8 cellular contexts compared by ENCODE assay signal in the genomic region with DNA sequence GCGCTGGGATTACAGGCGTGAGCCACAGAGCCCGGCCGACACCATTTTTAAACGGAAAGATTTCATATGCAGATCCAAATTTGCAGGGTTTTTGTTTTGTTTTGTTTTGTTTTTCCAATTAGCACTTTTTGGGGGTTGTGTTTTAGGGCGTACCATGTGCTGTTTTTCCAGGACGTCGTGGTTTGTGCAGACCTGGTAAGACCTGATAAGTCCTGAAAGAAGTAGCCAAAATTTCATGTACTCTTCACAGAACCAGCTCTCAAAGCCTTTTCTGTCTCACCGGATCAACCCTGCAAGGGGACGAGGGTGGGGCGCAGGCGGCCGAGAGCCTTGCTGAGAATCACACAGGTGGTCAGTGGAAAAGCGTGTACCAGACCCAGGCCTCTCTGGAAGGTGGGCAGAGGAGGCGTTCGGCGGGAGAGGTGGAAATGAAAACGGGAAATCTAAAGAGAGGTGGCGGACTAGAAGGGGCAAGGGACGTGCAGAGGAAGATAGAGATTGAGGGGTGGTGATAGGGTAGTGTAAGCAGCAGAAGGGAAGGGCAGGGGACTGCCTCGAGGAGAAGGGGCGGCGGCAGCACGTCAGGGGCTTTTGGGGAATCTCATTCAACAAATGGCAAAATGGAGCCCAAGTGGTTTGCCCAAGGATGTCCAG. TPM values are rescaled to one million over a fixed set of nuclear protein-coding genes. Genes with fewer than 3 reads are reported as not detected.
DNase-seq lines count a peak whose midpoint lies in the region; ATAC-seq and TF ChIP-seq lines count a peak whose summit lies in the region.

No MANE protein-coding gene starts in this region.

- WGBS in heart right ventricle, 2 donors: 17 to 19% methylated on average over 24 of the region's 24 CpGs
- 14 to 15% methylated on average over 24 of the region's 24 CpGs for WGBS in sigmoid colon, 2 donors

- H3K36me3 ChIP-seq in BLaER1: peaks cover 2% of the 10 kb centered on the region; the same call in 1 of the 2 replicates
- H3K36me3 ChIP-seq in heart right ventricle: peaks cover 0 to 6% (median 0%) of the 10 kb centered on the region in 9 donors
- H3K36me3 ChIP-seq in sigmoid colon: no peaks in the 10 kb centered on the region

- H3K27me3 ChIP-seq in BLaER1: no peaks in the 10 kb centered on the region
- H3K27me3 ChIP-seq in heart right ventricle: no peaks in the 10 kb centered on the region
- H3K27me3 ChIP-seq in sigmoid colon: no peaks in the 10 kb centered on the region

- H3K4me2 ChIP-seq in BLaER1: peak overlapping the region; percentile 91

- peaks cover 44% of the 10 kb centered on the region for H3K4me1 ChIP-seq in BLaER1
- H3K4me1 ChIP-seq in heart right ventricle: peaks cover 7 to 38% (median 26%) of the 10 kb centered on the region in 9 donors
- peaks cover 0 to 27% (median 23%) of the 10 kb centered on the region in 4 donors for H3K4me1 ChIP-seq in sigmoid colon

- TF ChIP-seq POLR2A in sigmoid colon (IDR thresholded peaks at IDR 0.05): no peak

- H3K9me3 Mint-ChIP-seq in activated T-helper 1 cell treated with anti-CD3 and anti-CD28 coated beads, Interleukin-12 subunit alpha, Interleukin-12 subunit beta, Interleukin-2, Interleukin-4 antibody, amounts not matched to agents 30 ng/mL and 10 ng/mL and 1 ng/mL, durations not matched to agents 14 hours and 24 hours and 36 hours: no peaks in the 10 kb centered on the region

- H3K4me3 Mint-ChIP-seq in activated T-helper 1 cell treated with anti-CD3 and anti-CD28 coated beads, Interleukin-12 subunit alpha, Interleukin-12 subunit beta, Interleukin-2, Interleukin-4 antibody, amounts not matched to agents 30 ng/mL and 10 ng/mL and 1 ng/mL, durations not matched to agents 14 hours and 24 hours and 36 hours: peak overlapping the region; percentile 97

- ATAC-seq in heart right ventricle (peak in 4 of 8 donors; percentile 1 to 5 (median 4)), GM21786 (IDR thresholded peaks at IDR 0.05; ENCODE audit: unreplicated experiment) (no peak), HG02642 (IDR thresholded peaks at IDR 0.05; ENCODE audit: poor library complexity, unreplicated experiment) (no peak)

- peaks cover 1% of the 10 kb centered on the region for H3K36me3 Mint-ChIP-seq in activated T-helper 1 cell treated with anti-CD3 and anti-CD28 coated beads, Interleukin-12 subunit alpha, Interleukin-12 subunit beta, Interleukin-2, Interleukin-4 antibody, amounts not matched to agents 30 ng/mL and 10 ng/mL and 1 ng/mL, durations not matched to agents 14 hours and 24 hours and 36 hours (ENCODE audit: low read depth)

- H4K20me1 ChIP-seq in BLaER1: peaks cover 10% of the 10 kb centered on the region

- no peak for TF ChIP-seq CTCF in heart right ventricle (IDR thresholded peaks at IDR 0.05)
- no peak for TF ChIP-seq CTCF in sigmoid colon (IDR thresholded peaks at IDR 0.05)

- TF ChIP-seq EP300 in sigmoid colon (IDR thresholded peaks at IDR 0.05): no peak

- H3K27ac ChIP-seq in BLaER1 (peak overlapping the region; percentile 94), heart right ventricle (peak overlapping the region; percentile 76 to 98 (median 95)), sigmoid colon (peak overlapping the region; percentile 94 to 98 (median 96))

- peaks cover 8% of the 10 kb centered on the region for H3K27me3 Mint-ChIP-seq in activated T-helper 1 cell treated with anti-CD3 and anti-CD28 coated beads, Interleukin-12 subunit alpha, Interleukin-12 subunit beta, Interleukin-2, Interleukin-4 antibody, amounts not matched to agents 30 ng/mL and 10 ng/mL and 1 ng/mL, durations not matched to agents 14 hours and 24 hours and 36 hours (ENCODE audit: insufficient read depth)

- H3K27ac Mint-ChIP-seq in activated T-helper 1 cell treated with anti-CD3 and anti-CD28 coated beads, Interleukin-12 subunit alpha, Interleukin-12 subunit beta, Interleukin-2, Interleukin-4 antibody, amounts not matched to agents 30 ng/mL and 10 ng/mL and 1 ng/mL, durations not matched to agents 14 hours and 24 hours and 36 hours: peak overlapping the region; percentile 96

- intact Hi-C loops in activated T-helper 1 cell treated with anti-CD3 and anti-CD28 coated beads, Interleukin-12 subunit alpha, Interleukin-12 subunit beta, Interleukin-2, Interleukin-4 antibody, amounts not matched to agents 30 ng/mL and 10 ng/mL and 1 ng/mL, durations not matched to agents 14 hours and 24 hours and 36 hours (cut with micrococcal nuclease): loop anchor here (1.0 to 5.0 kb wide), 3 partner anchors 11 to 855 kb away; a partner anchor contains a TSS
- intact Hi-C loops in heart right ventricle (cut with DNase I): loop anchor here in 5 of 10 donors (2.0 to 5.0 kb wide), 5 partner anchors 30 to 200 kb away; a partner anchor contains a TSS
- intact Hi-C loops in sigmoid colon (cut with DNase I): loop anchor here (2.0 kb wide), 1 partner anchor 96 kb away; no protein-coding TSS in a partner anchor

- DNase-seq in HT-29 (ENCODE audit: low spot score) (peak; percentile 10), heart right ventricle (no peak), sigmoid colon (peak; percentile 69), NCI-H1436 (lab: John Stamatoyannopoulos, UW) (no peak)
- DNase-seq in activated T-helper 1 cell treated with anti-CD3 and anti-CD28 coated beads, Interleukin-12 subunit alpha, Interleukin-12 subunit beta, Interleukin-2, Interleukin-4 antibody, amounts not matched to agents 30 ng/mL and 10 ng/mL and 1 ng/mL, durations not matched to agents 14 hours and 24 hours and 36 hours (ENCODE audit: low spot score): no peak

- H3K4me1 Mint-ChIP-seq in activated T-helper 1 cell treated with anti-CD3 and anti-CD28 coated beads, Interleukin-12 subunit alpha, Interleukin-12 subunit beta, Interleukin-2, Interleukin-4 antibody, amounts not matched to agents 30 ng/mL and 10 ng/mL and 1 ng/mL, durations not matched to agents 14 hours and 24 hours and 36 hours (ENCODE audit: low read depth): peaks cover 34% of the 10 kb centered on the region

- peak overlapping the region; percentile 94 for H3K9ac ChIP-seq in BLaER1

- H3K4me3 ChIP-seq in BLaER1 (peak overlapping the region; percentile 82), heart right ventricle (peak overlapping the region; percentile 61 to 96 (median 90)), sigmoid colon (peak overlapping the region; percentile 65 to 99 (median 94))

- no peaks in the 10 kb centered on the region for H3K9me3 ChIP-seq in BLaER1
- H3K9me3 ChIP-seq in heart right ventricle: no peaks in the 10 kb centered on the region
- H3K9me3 ChIP-seq in sigmoid colon: no peaks in the 10 kb centered on the region

RNA-seq across cellular contexts. Expression of a gene that starts 1.2 kb away (rescaled TPM):
- 28.7 and 30.7 TPM in 2 replicates for total RNA-seq in HT-29 (2014; rRNA removed; shearing (Covaris generic))
- total RNA-seq in activated T-helper 1 cell treated with anti-CD3 and anti-CD28 coated beads, Interleukin-12 subunit alpha, Interleukin-12 subunit beta, Interleukin-2, Interleukin-4 antibody, amounts not matched to agents 30 ng/mL and 10 ng/mL and 1 ng/mL, durations not matched to agents 14 hours and 24 hours and 36 hours: 46.0 and 47.3 TPM in 2 replicates
- total RNA-seq in heart right ventricle: 10 to 100 TPM; 12.8 to 19.9 (median 14.9) TPM
- 10 to 100 TPM; 10.1 to 10.4 TPM for polyA plus RNA-seq in heart right ventricle
- total RNA-seq in sigmoid colon: 10 to 100 TPM; 18.5 to 24.6 (median 19.1) TPM
- polyA plus RNA-seq in sigmoid colon: 10 to 100 TPM in 1 of 3 donors, 1 to 10 TPM in 2; 4.2 to 19.8 (median 4.4) TPM

RNA-seq across cellular contexts. Expression of a gene that starts 30.7 kb away (rescaled TPM):
- total RNA-seq in HT-29 (2014; rRNA removed; shearing (Covaris generic)): 87.3 and 97.2 TPM in 2 replicates
- 71.6 and 84.0 TPM in 2 replicates for total RNA-seq in activated T-helper 1 cell treated with anti-CD3 and anti-CD28 coated beads, Interleukin-12 subunit alpha, Interleukin-12 subunit beta, Interleukin-2, Interleukin-4 antibody, amounts not matched to agents 30 ng/mL and 10 ng/mL and 1 ng/mL, durations not matched to agents 14 hours and 24 hours and 36 hours
- 100 to 1,000 TPM; 192 to 246 (median 214) TPM for total RNA-seq in heart right ventricle
- polyA plus RNA-seq in heart right ventricle: 100 to 1,000 TPM; 546 to 569 TPM
- 100 to 1,000 TPM; 129 to 163 (median 156) TPM for total RNA-seq in sigmoid colon
- 100 to 1,000 TPM; 274 to 403 (median 280) TPM for polyA plus RNA-seq in sigmoid colon

RNA-seq across cellular contexts. Expression of a gene that starts 58.5 kb away (rescaled TPM):
- 142 and 166 TPM in 2 replicates for total RNA-seq in HT-29 (2014; rRNA removed; shearing (Covaris generic))
- total RNA-seq in activated T-helper 1 cell treated with anti-CD3 and anti-CD28 coated beads, Interleukin-12 subunit alpha, Interleukin-12 subunit beta, Interleukin-2, Interleukin-4 antibody, amounts not matched to agents 30 ng/mL and 10 ng/mL and 1 ng/mL, durations not matched to agents 14 hours and 24 hours and 36 hours: 93.2 and 93.5 TPM in 2 replicates
- total RNA-seq in heart right ventricle (100 to 1,000 TPM; 198 to 276 (median 228) TPM), sigmoid colon (100 to 1,000 TPM; 201 to 249 (median 235) TPM)
- polyA plus RNA-seq in heart right ventricle (100 to 1,000 TPM; 325 to 349 TPM), sigmoid colon (100 to 1,000 TPM; 207 to 457 (median 354) TPM)

RNA-seq across cellular contexts. Expression of a gene that starts 58.6 kb away (rescaled TPM):
- 77.1 and 82.4 TPM in 2 replicates for total RNA-seq in HT-29 (2014; rRNA removed; shearing (Covaris generic))
- 111 TPM in 2 replicates for total RNA-seq in activated T-helper 1 cell treated with anti-CD3 and anti-CD28 coated beads, Interleukin-12 subunit alpha, Interleukin-12 subunit beta, Interleukin-2, Interleukin-4 antibody, amounts not matched to agents 30 ng/mL and 10 ng/mL and 1 ng/mL, durations not matched to agents 14 hours and 24 hours and 36 hours
- 10 to 100 TPM; 11.3 to 25.9 (median 18.5) TPM for total RNA-seq in heart right ventricle
- 10 to 100 TPM; 59.0 to 84.0 TPM for polyA plus RNA-seq in heart right ventricle
- 10 to 100 TPM in 1 of 4 donors, 1 to 10 TPM in 3; 4.4 to 17.8 (median 9.6) TPM for total RNA-seq in sigmoid colon
- 10 to 100 TPM; 21.3 to 50.7 (median 22.2) TPM for polyA plus RNA-seq in sigmoid colon

Comparison
In these comparisons a context has a peak if more than half of its experiments do, and no peak if none do; other contexts are left out.
1. DNase-seq: peak in HT-29 (single experiment) and sigmoid colon (single experiment); none in activated T-helper 1 cell treated with anti-CD3 and anti-CD28 coated beads, Interleukin-12 subunit alpha, Interleukin-12 subunit beta, Interleukin-2, Interleukin-4 antibody, amounts not matched to agents 30 ng/mL and 10 ng/mL and 1 ng/mL, durations not matched to agents 14 hours and 24 hours and 36 hours (single experiment), heart right ventricle (0 of 2) and NCI-H1436 (single experiment).
2. Peak in every context shown above with its lines, with median percentiles within 50 percentile points of each other: H3K27ac ChIP-seq and H3K4me3 ChIP-seq.